In genomic region chr3:3685721-3686120, GRCh38 we compare ENCODE assay signal across 16 cellular contexts.
DNase-seq lines count a peak whose midpoint lies in the region; ATAC-seq and TF ChIP-seq lines count a peak whose summit lies in the region.
"Had no signal": no experiment of that assay in that cellular context is flagged by ENCODE, and none has a peak within 500 bp of the region (broad histone marks: within the 10 kb centered on the region; RNA-seq: fewer than 3 reads in every experiment).

No MANE protein-coding gene starts in this region.

- DNase-seq in LNCaP clone FGC (ENCODE audit: low read depth), result peak; percentile 91
- DNase-seq in esophagus muscularis mucosa (ENCODE audit: extremely low spot score), result peak; percentile 31
- DNase-seq in prostate gland (ENCODE audit: low spot score), result peak; percentile 27
- no peak for DNase-seq in NCI-H1105 treated with DMSO at 0.1 percent for 48 hours (lab: John Stamatoyannopoulos, UW)
- DNase-seq in HEK293T (ENCODE audit: extremely low spot score), result no peak
- DNase-seq: CD4-positive, alpha-beta T cell; CD8-positive, alpha-beta memory T cell; DMS53; DMS79 treated with DMSO at 0.1 percent for 48 hours; GF-D8; H9; HFFc6 had no signal

- no peaks in the 10 kb centered on the region for H3K36me3 ChIP-seq in esophagus muscularis mucosa
- H3K36me3 ChIP-seq in prostate gland, result no peaks in the 10 kb centered on the region
- H3K36me3 ChIP-seq: BLaER1 had no signal

- TF ChIP-seq POLR2A in esophagus muscularis mucosa (IDR thresholded peaks at IDR 0.05; ENCODE audit: low read depth) (no peak), prostate gland (IDR thresholded peaks at IDR 0.05) (no peak)

- WGBS in esophagus muscularis mucosa, result 95% methylated on average over 7 of the region's 7 CpGs
- WGBS in prostate gland, result 24% methylated on average over 7 of the region's 7 CpGs

- CTCF ChIA-PET in HEK293T (lab: Yijun Ruan, JAX), result no interaction called here

- no peak overlapping the region for H3K4me3 ChIP-seq in LNCaP clone FGC (ENCODE audit: low read depth, low read length)
- H3K4me3 ChIP-seq in esophagus muscularis mucosa, result no peak overlapping the region
- no peak overlapping the region for H3K4me3 ChIP-seq in prostate gland
- H3K4me3 ChIP-seq: BLaER1, GM23338 had no signal

- H3K27ac ChIP-seq in esophagus muscularis mucosa (replicated peaks in 1 of 4) (no peak overlapping the region), prostate gland (no peak overlapping the region)
- H3K27ac ChIP-seq: BLaER1 had no signal

- H3K9me3 ChIP-seq in esophagus muscularis mucosa (no peaks in the 10 kb centered on the region), prostate gland (no peaks in the 10 kb centered on the region)
- H3K9me3 ChIP-seq: BLaER1 had no signal

- no peak for TF ChIP-seq CTCF in LNCaP clone FGC (IDR thresholded peaks at IDR 0.05; ENCODE audit: control insufficient read depth, extremely low read depth, insufficient read depth)
- no peak for TF ChIP-seq CTCF in esophagus muscularis mucosa (IDR thresholded peaks at IDR 0.05)
- no peak for TF ChIP-seq CTCF in prostate gland (IDR thresholded peaks at IDR 0.05)

- POLR2A ChIA-PET in HEK293T (lab: Yijun Ruan, JAX), result no interaction called here

- intact Hi-C loops in esophagus muscularis mucosa (cut with DNase I), result no loop called here
- intact Hi-C loops in prostate gland (cut with DNase I), result no loop called here

- TF ChIP-seq EP300 in esophagus muscularis mucosa (IDR thresholded peaks at IDR 0.05), result no peak

- ATAC-seq in HG03457 (IDR thresholded peaks at IDR 0.05; ENCODE audit: unreplicated experiment), result no peak
- ATAC-seq: GM23338, HCT116 had no signal

- H3K27me3 ChIP-seq in esophagus muscularis mucosa, result no peaks in the 10 kb centered on the region
- no peaks in the 10 kb centered on the region for H3K27me3 ChIP-seq in prostate gland (replicated peaks; ENCODE audit: insufficient read depth)
- H3K27me3 ChIP-seq: BLaER1 had no signal

- H3K4me1 ChIP-seq in esophagus muscularis mucosa (no peaks in the 10 kb centered on the region), prostate gland (replicated peaks) (peaks cover 4% of the 10 kb centered on the region)
- H3K4me1 ChIP-seq: BLaER1 had no signal

TF ChIP-seq in HEK293T, 16 proteins besides CTCF, POLR2A, EP300 and RAD21:
- TF ChIP-seq ARNT (IDR thresholded peaks at IDR 0.05) (no peak), SUZ12 (IDR thresholded peaks at IDR 0.05) (no peak), SP1 (IDR thresholded peaks at IDR 0.05) (no peak), BHLHE40 (IDR thresholded peaks at IDR 0.05; ENCODE audit: borderline replicate concordance) (no peak)

Comparison
In these comparisons a context has a peak if more than half of its experiments do, and no peak if none do; other contexts are left out.
1. DNase-seq: peak in LNCaP clone FGC (single experiment), esophagus muscularis mucosa (single experiment) and prostate gland (single experiment); none in NCI-H1105 treated with DMSO at 0.1 percent for 48 hours (single experiment) and HEK293T (single experiment).